ENCODE assay signal across 2 cellular contexts in the genomic region with DNA sequence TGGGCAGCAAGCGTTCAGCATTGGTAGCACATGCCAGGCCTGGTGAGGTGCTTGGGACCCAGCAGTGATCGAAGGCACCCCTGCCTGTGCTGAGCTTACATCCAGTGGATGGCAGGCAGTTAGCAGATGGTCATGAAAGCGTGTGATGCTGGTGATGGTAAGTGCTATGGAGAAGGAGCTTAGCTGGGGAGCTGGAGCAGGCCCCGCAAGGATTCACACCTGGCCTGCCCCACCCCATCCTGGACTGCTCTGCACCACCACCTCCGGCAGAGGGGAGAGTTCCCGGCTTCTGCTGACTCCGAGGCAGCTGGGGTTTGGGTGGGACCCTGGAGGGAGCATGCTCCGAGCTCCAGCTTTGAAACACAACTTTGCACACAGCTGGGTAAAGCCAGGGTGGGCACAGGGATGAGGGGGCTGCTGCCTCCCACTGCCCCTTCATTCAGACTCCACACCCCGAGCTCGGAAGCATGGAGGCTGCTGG.
TF ChIP-seq lines count a peak whose summit lies in the region.

No MANE protein-coding gene starts in this region.

TF ChIP-seq in IMR-90, 13 proteins besides CTCF, POLR2A, EP300 and RAD21 (continued from another document):
- TF ChIP-seq FOS (IDR thresholded peaks at IDR 0.05; ENCODE audit: low read depth, low read length) (no peak), CEBPB (IDR thresholded peaks at IDR 0.05; ENCODE audit: low read depth, low read length) (no peak), RFX5 (IDR thresholded peaks at IDR 0.05; ENCODE audit: low read depth, low read length) (no peak), CHD1 (IDR thresholded peaks at IDR 0.05; ENCODE audit: low read depth, low read length) (no peak), SMC3 (IDR thresholded peaks at IDR 0.05; ENCODE audit: low read depth, low read length) (no peak), USF2 (IDR thresholded peaks at IDR 0.05; ENCODE audit: low read depth, low read length) (no peak), MAFK (IDR thresholded peaks at IDR 0.05; ENCODE audit: low read depth, low read length) (no peak), RCOR1 (IDR thresholded peaks at IDR 0.05; ENCODE audit: insufficient replicate concordance, low read length) (no peak), MXI1 (IDR thresholded peaks at IDR 0.05; ENCODE audit: borderline replicate concordance, low read depth, low read length) (no peak), BHLHE40 (IDR thresholded peaks at IDR 0.05; ENCODE audit: low read depth, low read length) (no peak), NFE2L2 (IDR thresholded peaks at IDR 0.05; ENCODE audit: low read depth, low read length) (no peak)
- TF ChIP-seq, protein P1, sequence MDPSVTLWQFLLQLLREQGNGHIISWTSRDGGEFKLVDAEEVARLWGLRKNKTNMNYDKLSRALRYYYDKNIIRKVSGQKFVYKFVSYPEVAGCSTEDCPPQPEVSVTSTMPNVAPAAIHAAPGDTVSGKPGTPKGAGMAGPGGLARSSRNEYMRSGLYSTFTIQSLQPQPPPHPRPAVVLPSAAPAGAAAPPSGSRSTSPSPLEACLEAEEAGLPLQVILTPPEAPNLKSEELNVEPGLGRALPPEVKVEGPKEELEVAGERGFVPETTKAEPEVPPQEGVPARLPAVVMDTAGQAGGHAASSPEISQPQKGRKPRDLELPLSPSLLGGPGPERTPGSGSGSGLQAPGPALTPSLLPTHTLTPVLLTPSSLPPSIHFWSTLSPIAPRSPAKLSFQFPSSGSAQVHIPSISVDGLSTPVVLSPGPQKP (IDR thresholded peaks at IDR 0.05; ENCODE audit: borderline replicate concordance, low read depth, low read length): no peak

TF ChIP-seq in SK-N-SH, 30 proteins besides CTCF, POLR2A, EP300 and RAD21:
- TF ChIP-seq YY1 (IDR thresholded peaks at IDR 0.05; ENCODE audit: low read depth): no peak
- no peak for TF ChIP-seq RXRA (IDR thresholded peaks at IDR 0.05; ENCODE audit: borderline replicate concordance, low read depth)
- TF ChIP-seq EZH2phosphoT487 (IDR thresholded peaks at IDR 0.05; ENCODE audit: borderline replicate concordance, low read depth): no peak
- no peak for TF ChIP-seq GABPA (IDR thresholded peaks at IDR 0.05; ENCODE audit: low read depth)
- no peak for TF ChIP-seq TEAD4 (IDR thresholded peaks at IDR 0.05; ENCODE audit: borderline replicate concordance, insufficient read depth)
- TF ChIP-seq CHD2 (IDR thresholded peaks at IDR 0.05; ENCODE audit: low read length, partially characterized antibody): no peak
- TF ChIP-seq ELF1 (IDR thresholded peaks at IDR 0.05): no peak
- TF ChIP-seq TAF1 (IDR thresholded peaks at IDR 0.05; ENCODE audit: borderline replicate concordance, low read depth, low read length): no peak
- TF ChIP-seq, protein P2, sequence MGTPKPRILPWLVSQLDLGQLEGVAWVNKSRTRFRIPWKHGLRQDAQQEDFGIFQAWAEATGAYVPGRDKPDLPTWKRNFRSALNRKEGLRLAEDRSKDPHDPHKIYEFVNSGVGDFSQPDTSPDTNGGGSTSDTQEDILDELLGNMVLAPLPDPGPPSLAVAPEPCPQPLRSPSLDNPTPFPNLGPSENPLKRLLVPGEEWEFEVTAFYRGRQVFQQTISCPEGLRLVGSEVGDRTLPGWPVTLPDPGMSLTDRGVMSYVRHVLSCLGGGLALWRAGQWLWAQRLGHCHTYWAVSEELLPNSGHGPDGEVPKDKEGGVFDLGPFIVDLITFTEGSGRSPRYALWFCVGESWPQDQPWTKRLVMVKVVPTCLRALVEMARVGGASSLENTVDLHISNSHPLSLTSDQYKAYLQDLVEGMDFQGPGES (IDR thresholded peaks at IDR 0.05; ENCODE audit: low read depth, low read length): no peak
- no peak for TF ChIP-seq USF1 (IDR thresholded peaks at IDR 0.05; ENCODE audit: borderline replicate concordance, low read depth)
- TF ChIP-seq FOSL2 (IDR thresholded peaks at IDR 0.05; ENCODE audit: borderline replicate concordance, low read depth): no peak
- no peak for TF ChIP-seq MEF2A (IDR thresholded peaks at IDR 0.05; ENCODE audit: borderline replicate concordance, low read depth)
TF ChIP-seq in SK-N-SH: peak in this region for 0.
